ENCODE assay signal across 8 cellular contexts in the genomic region with DNA sequence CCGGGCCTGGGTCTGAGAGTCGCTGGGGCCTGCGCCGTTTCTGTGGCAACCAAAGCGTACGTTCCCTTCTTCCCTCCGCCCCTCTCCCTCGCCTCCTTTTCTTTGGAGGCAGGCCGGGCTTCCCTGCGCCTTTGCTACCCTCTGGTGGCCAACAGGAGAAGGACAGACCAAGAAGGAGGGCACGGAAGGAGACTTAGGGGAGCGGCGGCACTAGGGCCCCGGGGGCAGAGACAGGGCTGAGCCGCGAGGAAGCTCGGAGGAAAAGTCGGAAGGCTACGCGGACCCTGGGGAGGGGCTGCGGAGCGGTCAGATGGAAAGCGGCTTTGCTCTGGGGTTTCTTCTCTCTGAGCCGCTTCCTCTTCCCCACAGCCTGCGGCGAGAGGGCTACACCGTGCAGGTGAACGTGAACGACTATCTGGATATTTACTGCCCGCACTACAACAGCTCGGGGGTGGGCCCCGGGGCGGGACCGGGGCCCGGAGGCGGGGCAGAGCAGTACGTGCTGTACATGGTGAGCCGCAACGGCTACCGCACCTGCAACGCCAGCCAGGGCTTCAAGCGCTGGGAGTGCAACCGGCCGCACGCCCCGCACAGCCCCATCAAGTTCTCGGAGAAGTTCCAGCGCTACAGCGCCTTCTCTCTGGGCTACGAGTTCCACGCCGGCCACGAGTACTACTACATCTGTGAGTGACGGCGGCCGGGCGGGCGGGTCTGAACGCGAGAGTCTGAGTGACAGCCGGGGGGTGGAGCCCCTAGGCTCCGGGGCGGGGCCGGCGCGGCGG. TPM values are rescaled to one million over a fixed set of nuclear protein-coding genes. Genes with fewer than 3 reads are reported as not detected.
A peak's percentile ranks its signal among the peaks of the same experiment; 100 is the strongest.
DNase-seq lines count a peak whose midpoint lies in the region; ATAC-seq and TF ChIP-seq lines count a peak whose summit lies in the region.

No MANE protein-coding gene starts in this region.

- H3K4me1 ChIP-seq in ES-I3 (ENCODE audit: insufficient read depth, low read length), result peaks cover 3% of the 10 kb centered on the region; the same call in 1 of the 2 replicates

- CTCF ChIA-PET in RWPE1 (lab: Yijun Ruan, JAX), result interaction anchor here (0.5 to 3.1 kb wide), 30 partner anchors 9 to 1365 kb away, joined by 3 to 21 read pairs (median 5); a partner anchor contains a TSS

- ATAC-seq in stimulated activated naive CD8-positive, alpha-beta T cell treated with anti-CD3 and anti-CD28 coated beads, Interleukin-15, Interleukin-2, amounts not matched to agents 100 U/mL and 50 U/mL, for 24 hours, result peak; percentile 83

- H3K36me3 ChIP-seq in ES-I3 (ENCODE audit: insufficient read depth, low read length), result no peaks in the 10 kb centered on the region
- no peaks in the 10 kb centered on the region for H3K36me3 ChIP-seq in H7 (replicated peaks; ENCODE audit: control insufficient read depth, insufficient read depth, low read length)

- H3K27ac ChIP-seq in RWPE1, result peak overlapping the region; percentile 89

- peak overlapping the region; percentile 88 to 95 (median 90) for H3K4me3 Mint-ChIP-seq in nephron

- peak overlapping the region; percentile 82 for H3K4me3 ChIP-seq in H7 (ENCODE audit: insufficient read depth, low read depth, low read length)
- H3K4me3 ChIP-seq in fibroblast of the aortic adventitia (ENCODE audit: low read depth, low read length), result peak overlapping the region; percentile 88

- peak overlapping the region; percentile 50 to 94 (median 86) for H3K27ac Mint-ChIP-seq in nephron

- H3K4me1 Mint-ChIP-seq in nephron, result peaks cover 37% of the 10 kb centered on the region

- H3K27me3 ChIP-seq in H7 (ENCODE audit: control insufficient read depth, insufficient read depth, low read length), result peaks cover 45% of the 10 kb centered on the region

- no peaks in the 10 kb centered on the region for H3K9me3 ChIP-seq in ES-I3 (ENCODE audit: control insufficient read depth, insufficient read depth, low read length)

- DNase-seq in H7 (peak; percentile 98), LoVo (ENCODE audit: low spot score) (peak; percentile 91), RWPE1 (ENCODE audit: low spot score) (peak; percentile 95), fibroblast of the aortic adventitia (ENCODE audit: low read depth) (peak; percentile 93)
- peak; percentile 84 for DNase-seq in activated T-helper 9 cell treated with anti-CD3 and anti-CD28 coated beads, Interleukin-2, amount 50 U/mL, for 16 hours (ENCODE audit: low read depth)
- DNase-seq in stimulated activated naive CD8-positive, alpha-beta T cell treated with anti-CD3 and anti-CD28 coated beads, Interleukin-15, Interleukin-2, amounts not matched to agents 100 U/mL and 50 U/mL, for 24 hours, result peak; percentile 94

- peaks cover 7% of the 10 kb centered on the region for H3K36me3 Mint-ChIP-seq in nephron (ENCODE audit: low read depth)

- TF ChIP-seq CTCF in RWPE1 (conservative IDR thresholded peaks at IDR 0.05; ENCODE audit: low read depth) (peak; percentile 81), fibroblast of the aortic adventitia (IDR thresholded peaks at IDR 0.05; ENCODE audit: insufficient read depth, low read length) (peak; percentile 94), nephron (IDR thresholded peaks at IDR 0.05; ENCODE audit: unreplicated experiment in 3 of 3) (peak; percentile 92 to 97 (median 94))

- POLR2A ChIA-PET in RWPE1 (lab: Yijun Ruan, JAX; ENCODE audit: low non-redundant PET), result no interaction called here

- no peaks in the 10 kb centered on the region for H3K9me3 Mint-ChIP-seq in nephron

- peaks cover 40% of the 10 kb centered on the region for H3K27me3 Mint-ChIP-seq in nephron (ENCODE audit: low read depth)

- peak overlapping the region; percentile 95 for H3K9ac ChIP-seq in ES-I3 (ENCODE audit: low read depth, low read length)

RNA-seq across cellular contexts. Expression of a gene that starts 6.3 kb away (rescaled TPM):
- 17.5 and 24.9 TPM in 2 replicates for total RNA-seq in H7 (2014; rRNA removed; shearing (Covaris generic))
- 0.90 TPM in 1 of 2 replicates, not detected in the other for total RNA-seq in fibroblast of the aortic adventitia (ENCODE audit: low replicate concordance)

RNA-seq across cellular contexts. Expression of a gene that starts 21.4 kb away (rescaled TPM):
- total RNA-seq in H7 (2014; rRNA removed; shearing (Covaris generic)), result 59.5 and 59.6 TPM in 2 replicates
- 2.4 and 5.3 TPM in 2 replicates for total RNA-seq in fibroblast of the aortic adventitia (ENCODE audit: low replicate concordance)

RNA-seq across cellular contexts. Expression of a gene that starts 33.8 kb away (rescaled TPM):
- 34.9 and 35.0 TPM in 2 replicates for total RNA-seq in H7 (2014; rRNA removed; shearing (Covaris generic))
- 39.0 and 69.9 TPM in 2 replicates for total RNA-seq in fibroblast of the aortic adventitia (ENCODE audit: low replicate concordance)

RNA-seq across cellular contexts. Expression of a gene that starts 42.8 kb away (rescaled TPM):
- 4.9 and 6.4 TPM in 2 replicates for total RNA-seq in H7 (2014; rRNA removed; shearing (Covaris generic))
- total RNA-seq in fibroblast of the aortic adventitia (ENCODE audit: low replicate concordance), result 0.16 and 0.54 TPM in 2 replicates

RNA-seq across cellular contexts. Expression of a gene that starts 50.7 kb away (rescaled TPM):
- total RNA-seq in H7 (2014; rRNA removed; shearing (Covaris generic)), result 73.7 and 79.2 TPM in 2 replicates
- total RNA-seq in fibroblast of the aortic adventitia (ENCODE audit: low replicate concordance), result 25.6 and 39.3 TPM in 2 replicates

Comparison
In these comparisons a context has a peak if more than half of its experiments do, and no peak if none do; other contexts are left out.
1. Peak in every context shown above with its lines: DNase-seq, ATAC-seq, H3K4me3 ChIP-seq and H3K27ac ChIP-seq.